Comparison of ENCODE assay signal across 8 cellular contexts in the genomic region with DNA sequence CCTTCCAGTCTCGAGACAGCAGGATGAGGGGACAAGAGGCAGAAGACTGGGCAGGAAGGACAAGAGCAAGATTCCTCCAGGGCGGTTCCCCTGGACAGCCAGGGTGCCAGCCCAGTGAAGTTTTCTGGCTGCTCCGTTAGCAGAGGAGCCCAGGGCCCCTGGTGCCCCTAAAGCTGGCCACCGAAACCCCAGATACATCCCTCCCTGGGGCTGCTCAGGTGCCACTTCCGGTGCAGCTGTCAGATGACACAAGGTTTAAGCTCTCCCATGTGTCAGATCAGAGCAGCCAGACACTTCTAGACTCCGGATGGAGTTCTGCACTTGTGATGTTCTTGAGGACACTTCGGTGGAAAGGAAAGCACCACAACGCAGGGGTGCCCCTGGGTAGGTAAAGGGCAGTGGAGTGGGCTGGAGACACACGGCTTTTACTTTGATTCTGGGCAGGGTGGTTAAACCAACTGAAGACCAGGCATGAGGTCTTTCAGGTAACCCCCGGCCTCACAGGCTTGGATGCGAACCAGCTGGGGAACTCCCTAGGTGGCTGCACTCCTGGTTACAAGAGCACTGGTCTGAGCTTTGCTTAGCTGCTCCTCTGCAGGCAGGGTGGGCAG.
DNase-seq lines count a peak whose midpoint lies in the region; ATAC-seq, FAIRE-seq and TF ChIP-seq lines count a peak whose summit lies in the region.

No MANE protein-coding gene starts in this region.

- H3K27ac ChIP-seq in kidney (ENCODE audit: low read depth in 2 of 2, low read length in 2 of 2) (no peak overlapping the region), PC-9 (no peak overlapping the region)

- TF ChIP-seq CTCF in kidney (IDR thresholded peaks at IDR 0.05; ENCODE audit: borderline replicate concordance, extremely low read depth, insufficient read depth), result no peak
- TF ChIP-seq CTCF in PC-9 (conservative IDR thresholded peaks at IDR 0.05), result no peak

- no TSS peak for BruUV-seq in PC-9 (replicated peaks; lab: Mats Ljungman, UMichigan)

- ATAC-seq in GM18870 (IDR thresholded peaks at IDR 0.05; ENCODE audit: unreplicated experiment) (peak; percentile 63), HG02840 (IDR thresholded peaks at IDR 0.05; ENCODE audit: low FRiP score, unreplicated experiment) (peak; percentile 73), SK-N-SH treated with all-trans-retinoic acid at 6 μM for 48 hours (no peak)

- no peaks in the 10 kb centered on the region for H4K20me1 ChIP-seq in PC-9 (ENCODE audit: insufficient read depth)

- H3K79me2 ChIP-seq in PC-9 (ENCODE audit: low read depth), result no peaks in the 10 kb centered on the region

- POLR2A ChIA-PET in PC-9 (lab: Charles Lee; ENCODE audit: unreplicated experiment), result interaction anchor here (0.6 kb wide), 1 partner anchor 9 kb away, joined by 4 read pairs; no protein-coding TSS in a partner anchor

- H3K4me1 ChIP-seq in kidney (ENCODE audit: control insufficient read depth in 1 of 2, insufficient read depth in 1 of 2, low read depth in 1 of 2, low read length in 2 of 2) (peaks cover 3 to 28% of the 10 kb centered on the region in 2 donors), PC-9 (replicated peaks; ENCODE audit: insufficient read depth) (no peaks in the 10 kb centered on the region)

- H3K9me2 ChIP-seq in PC-9 (ENCODE audit: insufficient read depth), result no peaks in the 10 kb centered on the region

- no peaks in the 10 kb centered on the region for H3K27me3 ChIP-seq in PC-9 (ENCODE audit: insufficient read depth, low read depth)

- intact Hi-C loops in kidney (cut with DNase I) (no loop called here), PC-9 (cut with micrococcal nuclease; ENCODE audit: unreplicated experiment) (no loop called here)

- H3K36me3 ChIP-seq in kidney (ENCODE audit: control insufficient read depth in 1 of 2, insufficient read depth in 2 of 2, low read length in 2 of 2) (peaks cover 0 to 1% of the 10 kb centered on the region in 2 donors), PC-9 (ENCODE audit: low read depth) (no peaks in the 10 kb centered on the region)

- H3K9me3 ChIP-seq in kidney (ENCODE audit: control insufficient read depth in 1 of 2, low read length in 2 of 2) (no peaks in the 10 kb centered on the region), PC-9 (ENCODE audit: insufficient read depth, low read depth) (no peaks in the 10 kb centered on the region)

- H2AFZ ChIP-seq in PC-9, result no peak overlapping the region

- H3K9ac ChIP-seq in kidney (ENCODE audit: low read length in 2 of 2), result no peak overlapping the region

- CTCF ChIA-PET in PC-9 (lab: Charles Lee), result no interaction called here

- H3K4me2 ChIP-seq in PC-9, result no peak overlapping the region

- H3K4me3 ChIP-seq in kidney (ENCODE audit: low read length in 2 of 2) (no peak overlapping the region), PC-9 (no peak overlapping the region)

- FAIRE-seq in kidney (lab: Jason Lieb, UNC), result no peak

- DNase-seq in T-helper 2 cell (peak in 4 of 5 experiments; percentile 35 to 91 (median 75)), kidney (peak; percentile 62), kidney glomerular epithelial cell (lab: John Stamatoyannopoulos, UW) (no peak), NCI-H2171 (lab: John Stamatoyannopoulos, UW) (no peak), PC-9 (no peak)

- 0 out of 2 replicates have a peak, but pooled peaks cover 3% of the 10 kb centered on the region for H3F3A ChIP-seq in PC-9 (ENCODE audit: insufficient read depth, low read depth)

TF ChIP-seq in SK-N-SH treated with all-trans-retinoic acid at 6 μM for 48 hours, 23 proteins besides CTCF, POLR2A, EP300 and RAD21:
- TF ChIP-seq ZNF8 (CRISPR knock-in tag; IDR thresholded peaks at IDR 0.05), result no peak
- TF ChIP-seq OSR1 (CRISPR knock-in tag; IDR thresholded peaks at IDR 0.05), result no peak

Comparison
In these comparisons a context has a peak if more than half of its experiments do, and no peak if none do; other contexts are left out.
1. DNase-seq: peak in T-helper 2 cell (4 of 5) and kidney (single experiment); none in kidney glomerular epithelial cell (single experiment), NCI-H2171 (single experiment) and PC-9 (0 of 2).